ENCODE assay signal across 9 cellular contexts in the genomic region with DNA sequence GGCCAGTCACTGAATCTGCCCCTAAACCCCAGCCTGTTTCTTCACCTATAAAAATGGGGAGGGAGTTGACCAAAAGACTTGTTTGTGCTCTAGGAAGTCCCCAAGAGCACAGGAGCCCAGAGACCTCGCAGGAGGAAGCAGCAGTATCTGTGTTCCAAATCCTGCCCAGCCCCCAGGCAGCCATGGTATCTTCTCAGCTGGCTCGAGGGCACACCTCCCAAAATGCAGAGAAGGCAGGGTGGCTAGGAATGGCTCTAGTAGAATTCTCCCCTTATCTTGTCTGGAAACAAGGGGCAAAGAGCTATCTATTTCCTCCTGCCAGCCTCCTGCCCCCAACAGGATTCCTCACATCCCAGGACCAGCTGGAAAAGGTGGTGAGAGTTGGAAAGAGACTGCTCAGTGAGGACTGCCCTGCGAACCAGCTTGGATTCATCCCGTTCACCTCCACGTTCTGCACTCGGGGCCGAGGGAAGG. TPM values are rescaled to one million over a fixed set of nuclear protein-coding genes. Genes with fewer than 3 reads are reported as not detected.
DNase-seq lines count a peak whose midpoint lies in the region; ATAC-seq and TF ChIP-seq lines count a peak whose summit lies in the region.
"Had no signal": no experiment of that assay in that cellular context is flagged by ENCODE, and none has a peak within 500 bp of the region (broad histone marks: within the 10 kb centered on the region; RNA-seq: fewer than 3 reads in every experiment).

No MANE protein-coding gene starts in this region.

- H3K4me2 ChIP-seq in neural progenitor cell = no peak overlapping the region
- H3K4me2 ChIP-seq in hepatocyte = no peak overlapping the region

- H3K27me3 ChIP-seq in CD4-positive, alpha-beta T cell (ENCODE audit: control insufficient read depth, insufficient read depth, low read length) = no peaks in the 10 kb centered on the region
- H3K27me3 ChIP-seq in ascending aorta (no peaks in the 10 kb centered on the region), neural progenitor cell (no peaks in the 10 kb centered on the region), hepatocyte (no peaks in the 10 kb centered on the region)

- no peaks in the 10 kb centered on the region for H4K20me1 ChIP-seq in neural progenitor cell (ENCODE audit: low read depth)
- no peaks in the 10 kb centered on the region for H4K20me1 ChIP-seq in hepatocyte (ENCODE audit: insufficient read depth, poor library complexity, severe bottlenecking)

- H3K27ac Mint-ChIP-seq in CD4-positive, alpha-beta T cell = peak overlapping the region; percentile 84
- peak overlapping the region; percentile 85 for H3K27ac Mint-ChIP-seq in neural progenitor cell

- H3K36me3 ChIP-seq in ascending aorta = no peaks in the 10 kb centered on the region
- no peaks in the 10 kb centered on the region for H3K36me3 ChIP-seq in neural progenitor cell
- no peaks in the 10 kb centered on the region for H3K36me3 ChIP-seq in hepatocyte (replicated peaks; ENCODE audit: insufficient read depth, low read depth)

- peak in 7 of 10 experiments; percentile 48 to 68 (median 63) for DNase-seq in CD4-positive, alpha-beta T cell
- DNase-seq in NOMO-1 treated with dmso at 0.1 percent for 144 hours (lab: John Stamatoyannopoulos, UW; ENCODE audit: unreplicated experiment) = peak; percentile 58
- DNase-seq in ascending aorta (ENCODE audit: low spot score in 2 of 2) = no peak
- DNase-seq in neural progenitor cell (ENCODE audit: low spot score) = no peak
- DNase-seq in cerebellum (ENCODE audit: low spot score) = no peak
- no peak for DNase-seq in hepatocyte (ENCODE audit: low spot score)

- intact Hi-C loops in CD4-positive, alpha-beta T cell (cut with DNase I, micrococcal nuclease) = loop anchor here (2.0 to 10.0 kb wide), 7 partner anchors 16 to 1252 kb away; a partner anchor contains a TSS
- intact Hi-C loops in ascending aorta (cut with DNase I) = no loop called here

- H3K27ac ChIP-seq in CD4-positive, alpha-beta T cell (ENCODE audit: low read depth, low read length) = peak overlapping the region; percentile 98
- H3K27ac ChIP-seq in ascending aorta (peak overlapping the region; percentile 56 to 77), neural progenitor cell (no peak overlapping the region), hepatocyte (no peak overlapping the region)

- peak; percentile 8 for ATAC-seq in CD4-positive, alpha-beta T cell (ENCODE audit: poor library complexity)
- ATAC-seq in GM19397 (IDR thresholded peaks at IDR 0.05; ENCODE audit: unreplicated experiment) = no peak
- ATAC-seq in GM21390 (IDR thresholded peaks at IDR 0.05; ENCODE audit: unreplicated experiment) = no peak

- peaks cover 48% of the 10 kb centered on the region for H3K36me3 Mint-ChIP-seq in CD4-positive, alpha-beta T cell (ENCODE audit: low read depth)
- no peaks in the 10 kb centered on the region for H3K36me3 Mint-ChIP-seq in neural progenitor cell

- no peak for TF ChIP-seq CTCF in CD4-positive, alpha-beta T cell (IDR thresholded peaks at IDR 0.05)
- no peak for TF ChIP-seq CTCF in ascending aorta (IDR thresholded peaks at IDR 0.05)
- no peak for TF ChIP-seq CTCF in neural progenitor cell (IDR thresholded peaks at IDR 0.05)
- no peak for TF ChIP-seq CTCF in hepatocyte (IDR thresholded peaks at IDR 0.05; ENCODE audit: poor library complexity)

- H2AFZ ChIP-seq in neural progenitor cell (replicated peaks) (no peak overlapping the region), hepatocyte (no peak overlapping the region)

- H3K27me3 Mint-ChIP-seq in CD4-positive, alpha-beta T cell = no peaks in the 10 kb centered on the region
- H3K27me3 Mint-ChIP-seq in neural progenitor cell (ENCODE audit: insufficient read depth, low read depth) = peaks cover 6% of the 10 kb centered on the region

- H3K4me3 ChIP-seq in ascending aorta = peak overlapping the region in 1 of 2 donors; percentile 31
- H3K4me3 ChIP-seq in neural progenitor cell = no peak overlapping the region
- no peak overlapping the region for H3K4me3 ChIP-seq in hepatocyte
- H3K4me3 ChIP-seq: lung had no signal

- POLR2A ChIA-PET in CD4-positive, alpha-beta T cell (lab: Charles Lee) = interaction anchor here (0.6 to 18.5 kb wide), 16 partner anchors 9 to 1735 kb away, joined by 3 to 1359 read pairs (median 5); a partner anchor contains a TSS

- CTCF ChIA-PET in CD4-positive, alpha-beta T cell (lab: Charles Lee) = interaction anchor here (1.3 to 7.9 kb wide), 5 partner anchors 7 to 80 kb away, joined by 6 to 59 read pairs (median 11); a partner anchor contains a TSS

- 53% methylated on average over 7 of the region's 7 CpGs for WGBS in hepatocyte (ENCODE audit: low lambda C conversion rate, missing lambda C conversion rate)

- peaks cover 85% of the 10 kb centered on the region for H3K4me1 Mint-ChIP-seq in CD4-positive, alpha-beta T cell (ENCODE audit: low read depth)
- peaks cover 31% of the 10 kb centered on the region for H3K4me1 Mint-ChIP-seq in neural progenitor cell

- H3K9ac ChIP-seq in neural progenitor cell = no peak overlapping the region

- H3K9me3 Mint-ChIP-seq in CD4-positive, alpha-beta T cell = no peaks in the 10 kb centered on the region
- peaks cover 2% of the 10 kb centered on the region for H3K9me3 Mint-ChIP-seq in neural progenitor cell

- peak overlapping the region; percentile 90 for H3K4me3 Mint-ChIP-seq in CD4-positive, alpha-beta T cell
- H3K4me3 Mint-ChIP-seq in neural progenitor cell = peak overlapping the region; percentile 43

- no peaks in the 10 kb centered on the region for H3K9me2 ChIP-seq in hepatocyte (replicated peaks; ENCODE audit: insufficient read depth)

- H3K4me1 ChIP-seq in ascending aorta (peaks cover 0 to 3% of the 10 kb centered on the region in 2 donors), neural progenitor cell (peaks cover 18% of the 10 kb centered on the region), hepatocyte (ENCODE audit: insufficient read depth) (no peaks in the 10 kb centered on the region)

- no peaks in the 10 kb centered on the region for H3K79me2 ChIP-seq in neural progenitor cell (ENCODE audit: low read depth)
- H3K79me2 ChIP-seq in hepatocyte = no peaks in the 10 kb centered on the region

- no peaks in the 10 kb centered on the region for H3K9me3 ChIP-seq in CD4-positive, alpha-beta T cell (ENCODE audit: control insufficient read depth, low read length)
- H3K9me3 ChIP-seq in ascending aorta = no peaks in the 10 kb centered on the region
- H3K9me3 ChIP-seq in neural progenitor cell (ENCODE audit: low read depth) = no peaks in the 10 kb centered on the region
- H3K9me3 ChIP-seq in hepatocyte (ENCODE audit: low read depth) = no peaks in the 10 kb centered on the region

- H3F3A ChIP-seq in neural progenitor cell (ENCODE audit: low read depth) = no peaks in the 10 kb centered on the region

RNA-seq across cellular contexts. Expression of a gene that starts 8.6 kb away (rescaled TPM):
- 10 to 100 TPM; 17.8 to 19.5 TPM for total RNA-seq in CD4-positive, alpha-beta T cell
- total RNA-seq in ascending aorta (22.4 TPM), neural progenitor cell (ENCODE audit: low replicate concordance) (13.8 and 48.7 TPM in 2 replicates), cerebellum (54.2 TPM), hepatocyte (10.0 and 15.4 TPM in 2 replicates)
- 17.8 and 19.0 TPM in 2 replicates for polyA plus RNA-seq in hepatocyte

RNA-seq across cellular contexts. Expression of a gene that starts 14.8 kb away (rescaled TPM):
- 10 to 100 TPM; 46.5 to 47.0 TPM for total RNA-seq in CD4-positive, alpha-beta T cell
- total RNA-seq in ascending aorta (18.0 TPM), neural progenitor cell (ENCODE audit: low replicate concordance) (60.2 and 103 TPM in 2 replicates), cerebellum (26.7 TPM), hepatocyte (54.5 and 62.1 TPM in 2 replicates)
- 91.3 and 108 TPM in 2 replicates for polyA plus RNA-seq in hepatocyte

RNA-seq across cellular contexts. Expression of a gene that starts 56.4 kb away (rescaled TPM):
- total RNA-seq in CD4-positive, alpha-beta T cell = under 1 TPM in 1 of 2 experiments, not detected in 1; 0.77 TPM
- total RNA-seq in ascending aorta (1.8 TPM), neural progenitor cell (ENCODE audit: low replicate concordance) (not detected in 2 replicates), cerebellum (2.7 TPM), hepatocyte (0.13 TPM in 1 of 2 replicates, not detected in the other)
- not detected in 2 replicates for polyA plus RNA-seq in hepatocyte

Comparison
In these comparisons a context has a peak if more than half of its experiments do, and no peak if none do; other contexts are left out.
1. DNase-seq: peak in CD4-positive, alpha-beta T cell (7 of 10) and NOMO-1 treated with dmso at 0.1 percent for 144 hours (single experiment); none in ascending aorta (0 of 2), neural progenitor cell (single experiment), cerebellum (single experiment) and hepatocyte (single experiment).
2. H3K27ac ChIP-seq: peak in CD4-positive, alpha-beta T cell (single experiment) and ascending aorta (2 of 2); none in neural progenitor cell (single experiment) and hepatocyte (single experiment).